ENCODE assay signal across 2 cellular contexts in the genomic region with DNA sequence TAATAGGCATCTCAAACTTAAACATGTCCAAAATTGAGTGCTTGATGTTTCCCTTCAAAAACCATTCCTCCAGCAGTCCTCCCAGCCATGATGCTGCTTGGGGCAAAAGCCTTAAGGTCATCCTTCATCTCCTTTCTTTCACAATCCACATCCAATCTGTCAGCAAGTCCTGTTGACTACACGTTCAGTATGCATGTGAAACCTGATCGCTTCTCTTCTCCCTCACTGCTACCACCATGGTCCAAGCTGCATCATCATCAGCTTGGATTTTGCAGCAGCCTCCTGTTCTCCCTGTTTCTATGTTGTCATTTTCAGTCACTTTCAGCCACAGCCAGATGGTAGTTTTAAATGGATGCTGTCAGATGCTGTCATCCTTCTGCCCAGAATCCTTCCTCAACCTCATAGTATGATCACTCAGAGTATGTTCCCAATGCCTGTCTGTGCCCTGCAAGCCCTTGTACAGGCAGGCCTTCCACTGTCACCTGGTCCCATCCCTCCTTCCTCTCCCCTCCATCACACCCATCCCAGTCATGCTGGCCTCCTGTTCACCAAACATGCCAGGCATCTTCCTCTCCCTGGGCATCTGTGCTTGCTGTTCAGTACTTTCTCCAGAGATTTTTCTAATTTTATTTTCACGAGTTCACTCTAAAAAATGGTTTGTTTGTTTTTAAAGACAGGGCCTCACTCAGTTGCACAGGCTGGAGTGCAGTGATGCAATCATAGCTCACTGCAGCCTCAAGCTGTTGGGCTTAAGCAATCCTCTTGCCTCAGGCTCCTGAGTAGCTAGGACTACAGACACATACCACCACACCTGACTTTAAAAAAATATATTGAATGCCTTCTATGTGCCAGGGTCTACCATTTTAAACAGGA.
TF ChIP-seq lines count a peak whose summit lies in the region.

No MANE protein-coding gene starts in this region.

TF ChIP-seq in K562, 482 proteins besides CTCF, POLR2A, EP300 and RAD21:
- TF ChIP-seq MEIS2 (IDR thresholded peaks at IDR 0.05; ENCODE audit: partially characterized antibody) (peak; percentile 70), CEBPG (CRISPR knock-in tag; IDR thresholded peaks at IDR 0.05) (no peak), CEBPG (tag; conservative IDR thresholded peaks at IDR 0.05 in 1 of 2, IDR thresholded peaks at IDR 0.05 in 1 of 2) (peak; percentile 71 to 83), ZSCAN29 (IDR thresholded peaks at IDR 0.05) (no peak), CEBPB (tag; IDR thresholded peaks at IDR 0.05) (peak; percentile 63; the same call in 1 of the 2 replicates), STAT5A (IDR thresholded peaks at IDR 0.05; ENCODE audit: borderline replicate concordance, low read length) (no peak), CREB1 (IDR thresholded peaks at IDR 0.05) (no peak), CREB1 (CRISPR knock-in tag; IDR thresholded peaks at IDR 0.05) (no peak), ZZZ3 (IDR thresholded peaks at IDR 0.05) (no peak), WHSC1 (IDR thresholded peaks at IDR 0.05; ENCODE audit: low read length) (no peak)
- TF ChIP-seq, protein P1, sequence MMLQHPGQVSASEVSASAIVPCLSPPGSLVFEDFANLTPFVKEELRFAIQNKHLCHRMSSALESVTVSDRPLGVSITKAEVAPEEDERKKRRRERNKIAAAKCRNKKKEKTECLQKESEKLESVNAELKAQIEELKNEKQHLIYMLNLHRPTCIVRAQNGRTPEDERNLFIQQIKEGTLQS (IDR thresholded peaks at IDR 0.05) = peak; percentile 55
- TF ChIP-seq, protein P1 (CRISPR knock-in tag; conservative IDR thresholded peaks at IDR 0.05) = no peak
- TF ChIP-seq, protein P2, sequence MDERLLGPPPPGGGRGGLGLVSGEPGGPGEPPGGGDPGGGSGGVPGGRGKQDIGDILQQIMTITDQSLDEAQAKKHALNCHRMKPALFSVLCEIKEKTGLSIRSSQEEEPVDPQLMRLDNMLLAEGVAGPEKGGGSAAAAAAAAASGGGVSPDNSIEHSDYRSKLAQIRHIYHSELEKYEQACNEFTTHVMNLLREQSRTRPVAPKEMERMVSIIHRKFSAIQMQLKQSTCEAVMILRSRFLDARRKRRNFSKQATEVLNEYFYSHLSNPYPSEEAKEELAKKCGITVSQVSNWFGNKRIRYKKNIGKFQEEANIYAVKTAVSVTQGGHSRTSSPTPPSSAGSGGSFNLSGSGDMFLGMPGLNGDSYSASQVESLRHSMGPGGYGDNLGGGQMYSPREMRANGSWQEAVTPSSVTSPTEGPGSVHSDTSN (CRISPR knock-in tag; IDR thresholded peaks at IDR 0.05; ENCODE audit: low read depth) = no peak
- TF ChIP-seq, protein P2 (tag; conservative IDR thresholded peaks at IDR 0.05; ENCODE audit: low read depth) = peak; percentile 78
- TF ChIP-seq, protein P3, sequence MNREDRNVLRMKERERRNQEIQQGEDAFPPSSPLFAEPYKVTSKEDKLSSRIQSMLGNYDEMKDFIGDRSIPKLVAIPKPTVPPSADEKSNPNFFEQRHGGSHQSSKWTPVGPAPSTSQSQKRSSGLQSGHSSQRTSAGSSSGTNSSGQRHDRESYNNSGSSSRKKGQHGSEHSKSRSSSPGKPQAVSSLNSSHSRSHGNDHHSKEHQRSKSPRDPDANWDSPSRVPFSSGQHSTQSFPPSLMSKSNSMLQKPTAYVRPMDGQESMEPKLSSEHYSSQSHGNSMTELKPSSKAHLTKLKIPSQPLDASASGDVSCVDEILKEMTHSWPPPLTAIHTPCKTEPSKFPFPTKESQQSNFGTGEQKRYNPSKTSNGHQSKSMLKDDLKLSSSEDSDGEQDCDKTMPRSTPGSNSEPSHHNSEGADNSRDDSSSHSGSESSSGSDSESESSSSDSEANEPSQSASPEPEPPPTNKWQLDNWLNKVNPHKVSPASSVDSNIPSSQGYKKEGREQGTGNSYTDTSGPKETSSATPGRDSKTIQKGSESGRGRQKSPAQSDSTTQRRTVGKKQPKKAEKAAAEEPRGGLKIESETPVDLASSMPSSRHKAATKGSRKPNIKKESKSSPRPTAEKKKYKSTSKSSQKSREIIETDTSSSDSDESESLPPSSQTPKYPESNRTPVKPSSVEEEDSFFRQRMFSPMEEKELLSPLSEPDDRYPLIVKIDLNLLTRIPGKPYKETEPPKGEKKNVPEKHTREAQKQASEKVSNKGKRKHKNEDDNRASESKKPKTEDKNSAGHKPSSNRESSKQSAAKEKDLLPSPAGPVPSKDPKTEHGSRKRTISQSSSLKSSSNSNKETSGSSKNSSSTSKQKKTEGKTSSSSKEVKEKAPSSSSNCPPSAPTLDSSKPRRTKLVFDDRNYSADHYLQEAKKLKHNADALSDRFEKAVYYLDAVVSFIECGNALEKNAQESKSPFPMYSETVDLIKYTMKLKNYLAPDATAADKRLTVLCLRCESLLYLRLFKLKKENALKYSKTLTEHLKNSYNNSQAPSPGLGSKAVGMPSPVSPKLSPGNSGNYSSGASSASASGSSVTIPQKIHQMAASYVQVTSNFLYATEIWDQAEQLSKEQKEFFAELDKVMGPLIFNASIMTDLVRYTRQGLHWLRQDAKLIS (CRISPR knock-in tag; IDR thresholded peaks at IDR 0.05) = no peak

TF ChIP-seq in HepG2, 621 proteins besides CTCF, POLR2A, EP300 and RAD21 (continues in another document):
- peak; percentile 87 for TF ChIP-seq CEBPG (CRISPR knock-in tag; IDR thresholded peaks at IDR 0.05)
- TF ChIP-seq, protein P4, sequence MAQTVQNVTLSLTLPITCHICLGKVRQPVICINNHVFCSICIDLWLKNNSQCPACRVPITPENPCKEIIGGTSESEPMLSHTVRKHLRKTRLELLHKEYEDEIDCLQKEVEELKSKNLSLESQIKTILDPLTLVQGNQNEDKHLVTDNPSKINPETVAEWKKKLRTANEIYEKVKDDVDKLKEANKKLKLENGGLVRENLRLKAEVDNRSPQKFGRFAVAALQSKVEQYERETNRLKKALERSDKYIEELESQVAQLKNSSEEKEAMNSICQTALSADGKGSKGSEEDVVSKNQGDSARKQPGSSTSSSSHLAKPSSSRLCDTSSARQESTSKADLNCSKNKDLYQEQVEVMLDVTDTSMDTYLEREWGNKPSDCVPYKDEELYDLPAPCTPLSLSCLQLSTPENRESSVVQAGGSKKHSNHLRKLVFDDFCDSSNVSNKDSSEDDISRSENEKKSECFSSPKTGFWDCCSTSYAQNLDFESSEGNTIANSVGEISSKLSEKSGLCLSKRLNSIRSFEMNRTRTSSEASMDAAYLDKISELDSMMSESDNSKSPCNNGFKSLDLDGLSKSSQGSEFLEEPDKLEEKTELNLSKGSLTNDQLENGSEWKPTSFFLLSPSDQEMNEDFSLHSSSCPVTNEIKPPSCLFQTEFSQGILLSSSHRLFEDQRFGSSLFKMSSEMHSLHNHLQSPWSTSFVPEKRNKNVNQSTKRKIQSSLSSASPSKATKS (CRISPR knock-in tag; IDR thresholded peaks at IDR 0.05) = no peak
- TF ChIP-seq MED1 (CRISPR knock-in tag; IDR thresholded peaks at IDR 0.05) = no peak
- TF ChIP-seq FOXA3 (CRISPR knock-in tag; IDR thresholded peaks at IDR 0.05) = peak; percentile 7; the same call in 1 of the 2 replicates
- TF ChIP-seq, protein P5, sequence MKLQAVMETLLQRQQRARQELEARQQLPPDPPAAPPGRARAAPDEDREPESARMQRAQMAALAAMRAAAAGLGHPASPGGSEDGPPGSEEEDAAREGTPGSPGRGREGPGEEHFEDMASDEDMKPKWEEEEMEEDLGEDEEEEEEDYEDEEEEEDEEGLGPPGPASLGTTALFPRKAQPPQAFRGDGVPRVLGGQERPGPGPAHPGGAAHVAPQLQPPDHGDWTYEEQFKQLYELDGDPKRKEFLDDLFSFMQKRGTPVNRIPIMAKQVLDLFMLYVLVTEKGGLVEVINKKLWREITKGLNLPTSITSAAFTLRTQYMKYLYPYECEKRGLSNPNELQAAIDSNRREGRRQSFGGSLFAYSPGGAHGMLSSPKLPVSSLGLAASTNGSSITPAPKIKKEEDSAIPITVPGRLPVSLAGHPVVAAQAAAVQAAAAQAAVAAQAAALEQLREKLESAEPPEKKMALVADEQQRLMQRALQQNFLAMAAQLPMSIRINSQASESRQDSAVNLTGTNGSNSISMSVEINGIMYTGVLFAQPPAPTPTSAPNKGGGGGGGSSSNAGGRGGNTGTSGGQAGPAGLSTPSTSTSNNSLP (IDR thresholded peaks at IDR 0.05; ENCODE audit: low read depth, low read length) = no peak
- TF ChIP-seq, protein P6, sequence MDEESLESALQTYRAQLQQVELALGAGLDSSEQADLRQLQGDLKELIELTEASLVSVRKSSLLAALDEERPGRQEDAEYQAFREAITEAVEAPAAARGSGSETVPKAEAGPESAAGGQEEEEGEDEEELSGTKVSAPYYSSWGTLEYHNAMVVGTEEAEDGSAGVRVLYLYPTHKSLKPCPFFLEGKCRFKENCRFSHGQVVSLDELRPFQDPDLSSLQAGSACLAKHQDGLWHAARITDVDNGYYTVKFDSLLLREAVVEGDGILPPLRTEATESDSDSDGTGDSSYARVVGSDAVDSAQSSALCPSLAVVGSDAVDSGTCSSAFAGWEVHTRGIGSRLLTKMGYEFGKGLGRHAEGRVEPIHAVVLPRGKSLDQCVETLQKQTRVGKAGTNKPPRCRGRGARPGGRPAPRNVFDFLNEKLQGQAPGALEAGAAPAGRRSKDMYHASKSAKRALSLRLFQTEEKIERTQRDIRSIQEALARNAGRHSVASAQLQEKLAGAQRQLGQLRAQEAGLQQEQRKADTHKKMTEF (CRISPR knock-in tag; IDR thresholded peaks at IDR 0.05) = no peak
- no peak for TF ChIP-seq CREB1 (IDR thresholded peaks at IDR 0.05)
- peak; percentile 23; the same call in 1 of the 2 replicates for TF ChIP-seq CREB1 (CRISPR knock-in tag; IDR thresholded peaks at IDR 0.05)
- peak; percentile 41 for TF ChIP-seq TBL1XR1 (IDR thresholded peaks at IDR 0.05; ENCODE audit: borderline replicate concordance, low read length, partially characterized antibody)
- peak; percentile 3; the same call in 1 of the 2 replicates for TF ChIP-seq SMC3 (IDR thresholded peaks at IDR 0.05; ENCODE audit: low read length)
- TF ChIP-seq ETV5 (CRISPR knock-in tag; IDR thresholded peaks at IDR 0.05; ENCODE audit: borderline replicate concordance) = no peak
- peak; percentile 97 for TF ChIP-seq CEBPB (IDR thresholded peaks at IDR 0.05; ENCODE audit: borderline replicate concordance, low read depth, low read length)
- 0 out of 2 replicates have a peak, but pooled peaks have one; percentile 11 for TF ChIP-seq BCL6 (CRISPR knock-in tag; IDR thresholded peaks at IDR 0.05)
- no peak for TF ChIP-seq CC2D1A (CRISPR knock-in tag; IDR thresholded peaks at IDR 0.05)
- TF ChIP-seq FOSL2 (CRISPR knock-in tag; IDR thresholded peaks at IDR 0.05) = peak; percentile 30; the same call in 1 of the 2 replicates
- TF ChIP-seq, protein P7, sequence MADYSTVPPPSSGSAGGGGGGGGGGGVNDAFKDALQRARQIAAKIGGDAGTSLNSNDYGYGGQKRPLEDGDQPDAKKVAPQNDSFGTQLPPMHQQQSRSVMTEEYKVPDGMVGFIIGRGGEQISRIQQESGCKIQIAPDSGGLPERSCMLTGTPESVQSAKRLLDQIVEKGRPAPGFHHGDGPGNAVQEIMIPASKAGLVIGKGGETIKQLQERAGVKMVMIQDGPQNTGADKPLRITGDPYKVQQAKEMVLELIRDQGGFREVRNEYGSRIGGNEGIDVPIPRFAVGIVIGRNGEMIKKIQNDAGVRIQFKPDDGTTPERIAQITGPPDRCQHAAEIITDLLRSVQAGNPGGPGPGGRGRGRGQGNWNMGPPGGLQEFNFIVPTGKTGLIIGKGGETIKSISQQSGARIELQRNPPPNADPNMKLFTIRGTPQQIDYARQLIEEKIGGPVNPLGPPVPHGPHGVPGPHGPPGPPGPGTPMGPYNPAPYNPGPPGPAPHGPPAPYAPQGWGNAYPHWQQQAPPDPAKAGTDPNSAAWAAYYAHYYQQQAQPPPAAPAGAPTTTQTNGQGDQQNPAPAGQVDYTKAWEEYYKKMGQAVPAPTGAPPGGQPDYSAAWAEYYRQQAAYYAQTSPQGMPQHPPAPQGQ (CRISPR knock-in tag; IDR thresholded peaks at IDR 0.05; ENCODE audit: borderline replicate concordance) = no peak
- TF ChIP-seq HMG20A (CRISPR knock-in tag; IDR thresholded peaks at IDR 0.05; ENCODE audit: borderline replicate concordance) = peak; percentile 43; the same call in 1 of the 2 replicates
- no peak for TF ChIP-seq SIX1 (CRISPR knock-in tag; IDR thresholded peaks at IDR 0.05; ENCODE audit: borderline replicate concordance)
- TF ChIP-seq ZFP36L1 (CRISPR knock-in tag; IDR thresholded peaks at IDR 0.05) = no peak
- TF ChIP-seq, protein P1 (CRISPR knock-in tag; IDR thresholded peaks at IDR 0.05) = peak; percentile 65; the same call in 1 of the 2 replicates
- TF ChIP-seq ATM (IDR thresholded peaks at IDR 0.05; ENCODE audit: borderline replicate concordance) = no peak
- TF ChIP-seq GATAD2A (CRISPR knock-in tag; IDR thresholded peaks at IDR 0.05) = peak; percentile 62; the same call in 1 of the 2 replicates
- TF ChIP-seq, protein P8, sequence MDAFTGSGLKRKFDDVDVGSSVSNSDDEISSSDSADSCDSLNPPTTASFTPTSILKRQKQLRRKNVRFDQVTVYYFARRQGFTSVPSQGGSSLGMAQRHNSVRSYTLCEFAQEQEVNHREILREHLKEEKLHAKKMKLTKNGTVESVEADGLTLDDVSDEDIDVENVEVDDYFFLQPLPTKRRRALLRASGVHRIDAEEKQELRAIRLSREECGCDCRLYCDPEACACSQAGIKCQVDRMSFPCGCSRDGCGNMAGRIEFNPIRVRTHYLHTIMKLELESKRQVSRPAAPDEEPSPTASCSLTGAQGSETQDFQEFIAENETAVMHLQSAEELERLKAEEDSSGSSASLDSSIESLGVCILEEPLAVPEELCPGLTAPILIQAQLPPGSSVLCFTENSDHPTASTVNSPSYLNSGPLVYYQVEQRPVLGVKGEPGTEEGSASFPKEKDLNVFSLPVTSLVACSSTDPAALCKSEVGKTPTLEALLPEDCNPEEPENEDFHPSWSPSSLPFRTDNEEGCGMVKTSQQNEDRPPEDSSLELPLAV (CRISPR knock-in tag; conservative IDR thresholded peaks at IDR 0.05; ENCODE audit: low read depth) = no peak
- no peak for TF ChIP-seq PHF5A (CRISPR knock-in tag; IDR thresholded peaks at IDR 0.05; ENCODE audit: low read depth, unreplicated experiment)
- TF ChIP-seq, protein P9, sequence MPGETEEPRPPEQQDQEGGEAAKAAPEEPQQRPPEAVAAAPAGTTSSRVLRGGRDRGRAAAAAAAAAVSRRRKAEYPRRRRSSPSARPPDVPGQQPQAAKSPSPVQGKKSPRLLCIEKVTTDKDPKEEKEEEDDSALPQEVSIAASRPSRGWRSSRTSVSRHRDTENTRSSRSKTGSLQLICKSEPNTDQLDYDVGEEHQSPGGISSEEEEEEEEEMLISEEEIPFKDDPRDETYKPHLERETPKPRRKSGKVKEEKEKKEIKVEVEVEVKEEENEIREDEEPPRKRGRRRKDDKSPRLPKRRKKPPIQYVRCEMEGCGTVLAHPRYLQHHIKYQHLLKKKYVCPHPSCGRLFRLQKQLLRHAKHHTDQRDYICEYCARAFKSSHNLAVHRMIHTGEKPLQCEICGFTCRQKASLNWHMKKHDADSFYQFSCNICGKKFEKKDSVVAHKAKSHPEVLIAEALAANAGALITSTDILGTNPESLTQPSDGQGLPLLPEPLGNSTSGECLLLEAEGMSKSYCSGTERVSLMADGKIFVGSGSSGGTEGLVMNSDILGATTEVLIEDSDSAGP (CRISPR knock-in tag; IDR thresholded peaks at IDR 0.05; ENCODE audit: borderline replicate concordance) = no peak
